In the genomic region with DNA sequence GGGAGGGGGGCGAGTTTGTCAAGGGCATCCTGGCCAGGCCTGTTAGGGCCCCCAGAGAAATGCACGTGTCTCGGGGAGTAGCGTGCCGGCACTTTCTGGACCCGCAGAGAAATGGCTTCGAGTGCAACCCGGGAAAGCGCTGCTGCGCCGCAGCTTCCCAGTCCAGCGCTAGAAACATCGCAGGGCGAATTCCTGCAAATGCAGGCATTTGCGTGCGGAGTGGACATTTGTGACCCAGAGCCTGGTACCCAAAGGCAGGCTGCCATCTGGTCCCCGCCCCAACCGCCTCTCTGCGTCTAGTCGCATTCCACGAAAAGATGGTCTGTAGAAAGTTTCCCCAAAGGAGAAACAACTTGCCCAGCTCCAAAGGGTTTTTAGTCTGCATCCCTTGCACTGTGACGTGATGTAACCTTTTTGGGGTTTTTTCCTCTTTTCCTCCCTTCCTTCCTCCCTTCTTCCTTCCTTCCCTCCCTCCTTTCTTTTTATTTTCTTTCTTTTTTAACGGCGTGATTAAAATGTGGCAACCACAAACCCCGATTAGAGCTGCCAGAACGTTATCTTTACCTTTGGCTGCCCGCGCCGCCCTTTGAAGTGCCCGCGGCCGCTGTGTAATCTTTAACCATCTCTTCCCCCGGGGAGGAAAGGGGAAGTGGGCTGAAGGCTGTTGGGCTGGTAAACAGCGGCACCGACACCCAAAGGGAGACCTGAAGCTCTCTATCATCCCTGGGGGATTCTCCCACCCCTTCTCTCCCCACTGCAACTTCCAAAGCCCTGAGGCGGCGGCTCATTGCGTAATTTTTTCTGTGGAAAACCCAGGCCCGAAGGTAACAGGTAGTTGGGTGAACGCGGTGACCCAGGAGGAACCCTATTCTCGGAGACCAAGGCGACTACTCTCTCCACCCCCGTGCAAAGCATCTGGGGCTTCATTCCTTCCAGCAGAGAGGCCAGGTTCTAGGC, we compare ENCODE assay signal across 8 cellular contexts. TPM values are rescaled to one million over a fixed set of nuclear protein-coding genes. Genes with fewer than 3 reads are reported as not detected.
DNase-seq lines count a peak whose midpoint lies in the region; ATAC-seq and TF ChIP-seq lines count a peak whose summit lies in the region.

No MANE protein-coding gene starts in this region.

- H3K4me3 Mint-ChIP-seq in memory B cell: peak overlapping the region; percentile 67

- TF ChIP-seq POLR2A in tibial nerve (IDR thresholded peaks at IDR 0.05): no peak

- H3K36me3 Mint-ChIP-seq in memory B cell: peaks cover 2% of the 10 kb centered on the region

- H3K36me3 ChIP-seq in brain microvascular endothelial cell (replicated peaks) (no peaks in the 10 kb centered on the region), tibial nerve (no peaks in the 10 kb centered on the region)

- H3K27me3 Mint-ChIP-seq in memory B cell: peaks cover 28% of the 10 kb centered on the region

- H3K4me3 ChIP-seq in brain microvascular endothelial cell (ENCODE audit: low read depth, low read length) (peak overlapping the region; percentile 57), tibial nerve (peak overlapping the region; percentile 33 to 68 (median 55))

- H3K4me1 Mint-ChIP-seq in memory B cell: peaks cover 10% of the 10 kb centered on the region

- H3K27me3 ChIP-seq in brain microvascular endothelial cell (replicated peaks): peaks cover 46% of the 10 kb centered on the region
- peaks cover 0 to 31% of the 10 kb centered on the region in 2 donors for H3K27me3 ChIP-seq in tibial nerve

- peaks cover 0 to 11% (median 0%) of the 10 kb centered on the region in 4 donors for H3K9me3 ChIP-seq in tibial nerve

- H3K27ac ChIP-seq in brain microvascular endothelial cell (no peak overlapping the region), tibial nerve (peak overlapping the region in 3 of 4 donors; percentile 23 to 60 (median 50))

- TF ChIP-seq CTCF in brain microvascular endothelial cell (IDR thresholded peaks at IDR 0.05; ENCODE audit: low read depth, low read length, missing control alignments): no peak
- TF ChIP-seq CTCF in tibial nerve (IDR thresholded peaks at IDR 0.05): no peak

- 8 to 9% methylated on average over 37 to 44 of the region's 44 CpGs for WGBS in tibial nerve, 2 donors

- H3K9me3 Mint-ChIP-seq in memory B cell: peaks cover 7% of the 10 kb centered on the region

- no peak overlapping the region for H3K27ac Mint-ChIP-seq in memory B cell

- no peak for TF ChIP-seq EP300 in tibial nerve (IDR thresholded peaks at IDR 0.05)

- peak; percentile 65 for ATAC-seq in GM18861 (IDR thresholded peaks at IDR 0.05; ENCODE audit: unreplicated experiment)
- ATAC-seq in memory B cell (ENCODE audit: low read depth): peak; percentile 44

- in situ Hi-C loops in brain microvascular endothelial cell (cut with HindIII; ENCODE audit: low pct_ligation_motif_present, low sequenced_read_pairs): no loop called here

- peaks cover 0 to 28% (median 12%) of the 10 kb centered on the region in 4 donors for H3K4me1 ChIP-seq in tibial nerve

- peak; percentile 23 for DNase-seq in AG08396 (ENCODE audit: low spot score)
- DNase-seq in HuH-7.5 (ENCODE audit: low spot score): peak; percentile 41
- no peak for DNase-seq in brain microvascular endothelial cell
- no peak for DNase-seq in memory B cell (ENCODE audit: low spot score in 2 of 2)
- DNase-seq in tibial nerve (ENCODE audit: low spot score in 2 of 2): no peak
- DNase-seq in T1000 (lab: John Stamatoyannopoulos, UW): no peak
- DNase-seq in middle frontal gyrus (ENCODE audit: extremely low spot score, low spot score): no peak

RNA-seq across cellular contexts. Expression of gene LGR5, which starts 1.1 kb away (rescaled TPM):
- total RNA-seq in tibial nerve: 10 to 100 TPM in 2 of 4 donors, 1 to 10 TPM in 2; 1.6 to 11.1 (median 7.7) TPM

Comparison
In these comparisons a context has a peak if more than half of its experiments do, and no peak if none do; other contexts are left out.
1. DNase-seq: peak in AG08396 (single experiment) and HuH-7.5 (single experiment); none in brain microvascular endothelial cell (single experiment), memory B cell (0 of 2), tibial nerve (0 of 2), T1000 (single experiment) and middle frontal gyrus (single experiment).